Comparison of ENCODE assay signal across 17 cellular contexts in genomic region chrX:13293700-13294099, GRCh38. TPM values are rescaled to one million over a fixed set of nuclear protein-coding genes. Genes with fewer than 3 reads are reported as not detected.
DNase-seq lines count a peak whose midpoint lies in the region; ATAC-seq and TF ChIP-seq lines count a peak whose summit lies in the region.
"Had no signal": no experiment of that assay in that cellular context is flagged by ENCODE, and none has a peak within 500 bp of the region (broad histone marks: within the 10 kb centered on the region; RNA-seq: fewer than 3 reads in every experiment).

No MANE protein-coding gene starts in this region.

- no peak overlapping the region for H3K27ac ChIP-seq in A673 (ENCODE audit: low read depth, low read length, poor library complexity, severe bottlenecking)
- peak overlapping the region; percentile 53 for H3K27ac ChIP-seq in foreskin keratinocyte
- H3K27ac ChIP-seq: esophagus squamous epithelium, upper lobe of left lung had no signal

- H3K27me3 ChIP-seq in A673 (replicated peaks; ENCODE audit: insufficient read depth, low read depth, low read length, poor library complexity) (no peaks in the 10 kb centered on the region), MG63 (no peaks in the 10 kb centered on the region), foreskin keratinocyte (no peaks in the 10 kb centered on the region)
- H3K27me3 ChIP-seq: esophagus squamous epithelium, upper lobe of left lung had no signal

- no peaks in the 10 kb centered on the region for H3K4me1 Mint-ChIP-seq in activated T-helper 2 cell treated with anti-CD3 and anti-CD28 coated beads, Interferon-gamma antibody, Interleukin-2, Interleukin-4, amounts not matched to agents 10 μg/mL and 5 μg/mL and 100 μg/mL, durations not matched to agents 14 hours and 24 hours and 36 hours (ENCODE audit: low read depth)
- H3K4me1 Mint-ChIP-seq: activated naive CD4-positive, alpha-beta T cell treated with anti-CD3 and anti-CD28 coated beads, Interleukin-2, amount 50 U/mL, for 24 hours had no signal

- intact Hi-C loops in A673 (cut with micrococcal nuclease; ENCODE audit: unreplicated experiment), result no loop called here
- intact Hi-C loops in activated T-helper 2 cell treated with anti-CD3 and anti-CD28 coated beads, Interferon-gamma antibody, Interleukin-2, Interleukin-4, amounts not matched to agents 10 μg/mL and 5 μg/mL and 100 μg/mL, durations not matched to agents 14 hours and 24 hours and 36 hours (cut with micrococcal nuclease), result no loop called here

- TF ChIP-seq CTCF in A673 (conservative IDR thresholded peaks at IDR 0.05; ENCODE audit: low read depth, low read length) (no peak), foreskin keratinocyte (conservative IDR thresholded peaks at IDR 0.05) (no peak)

- POLR2A ChIA-PET in A673 (lab: Charles Lee; ENCODE audit: low non-redundant PET), result no interaction called here

- H3K9me3 Mint-ChIP-seq in activated T-helper 2 cell treated with anti-CD3 and anti-CD28 coated beads, Interferon-gamma antibody, Interleukin-2, Interleukin-4, amounts not matched to agents 10 μg/mL and 5 μg/mL and 100 μg/mL, durations not matched to agents 14 hours and 24 hours and 36 hours, result no peaks in the 10 kb centered on the region
- H3K9me3 Mint-ChIP-seq: activated naive CD4-positive, alpha-beta T cell treated with anti-CD3 and anti-CD28 coated beads, Interleukin-2, amount 50 U/mL, for 24 hours had no signal

- H3K4me3 Mint-ChIP-seq in activated T-helper 2 cell treated with anti-CD3 and anti-CD28 coated beads, Interferon-gamma antibody, Interleukin-2, Interleukin-4, amounts not matched to agents 10 μg/mL and 5 μg/mL and 100 μg/mL, durations not matched to agents 14 hours and 24 hours and 36 hours (ENCODE audit: low read depth), result no peak overlapping the region
- H3K4me3 Mint-ChIP-seq: activated naive CD4-positive, alpha-beta T cell treated with anti-CD3 and anti-CD28 coated beads, Interleukin-2, amount 50 U/mL, for 24 hours had no signal

- peaks cover 4% of the 10 kb centered on the region for H3K27me3 Mint-ChIP-seq in activated T-helper 2 cell treated with anti-CD3 and anti-CD28 coated beads, Interferon-gamma antibody, Interleukin-2, Interleukin-4, amounts not matched to agents 10 μg/mL and 5 μg/mL and 100 μg/mL, durations not matched to agents 14 hours and 24 hours and 36 hours (ENCODE audit: low read depth)
- H3K27me3 Mint-ChIP-seq: activated naive CD4-positive, alpha-beta T cell treated with anti-CD3 and anti-CD28 coated beads, Interleukin-2, amount 50 U/mL, for 24 hours had no signal

- DNase-seq in A673 (ENCODE audit: low spot score), result peak; percentile 17
- peak; percentile 14 for DNase-seq in MG63
- peak; percentile 98 for DNase-seq in NCI-H748 (lab: John Stamatoyannopoulos, UW; ENCODE audit: unreplicated experiment)
- peak; percentile 80 to 86 for DNase-seq in foreskin keratinocyte
- no peak for DNase-seq in activated T-helper 2 cell treated with anti-CD3 and anti-CD28 coated beads, Interferon-gamma antibody, Interleukin-2, Interleukin-4, amounts not matched to agents 10 μg/mL and 5 μg/mL and 100 μg/mL, durations not matched to agents 14 hours and 24 hours and 36 hours (ENCODE audit: low spot score)
- DNase-seq in NK-92 treated with Interleukin-12 subunit alpha and Interleukin-12 subunit beta, amount 100 ng/mL, for 24 hours (lab: John Stamatoyannopoulos, UW), result no peak
- DNase-seq in T-helper 9 cell, result no peak
- DNase-seq: cerebellar nuclear complex, esophagus squamous epithelium, GOT3, NCI-H2029 treated with DMSO at 0.1 percent for 48 hours, posterior cingulate gyrus, upper lobe of left lung had no signal

- H3K27ac Mint-ChIP-seq in activated T-helper 2 cell treated with anti-CD3 and anti-CD28 coated beads, Interferon-gamma antibody, Interleukin-2, Interleukin-4, amounts not matched to agents 10 μg/mL and 5 μg/mL and 100 μg/mL, durations not matched to agents 14 hours and 24 hours and 36 hours, result no peak overlapping the region
- H3K27ac Mint-ChIP-seq: activated naive CD4-positive, alpha-beta T cell treated with anti-CD3 and anti-CD28 coated beads, Interleukin-2, amount 50 U/mL, for 24 hours had no signal

- CTCF ChIA-PET in A673 (lab: Charles Lee), result no interaction called here

- H3K36me3 ChIP-seq in A673 (ENCODE audit: insufficient read depth, low read length, poor library complexity, severe bottlenecking) (no peaks in the 10 kb centered on the region), MG63 (no peaks in the 10 kb centered on the region)
- H3K36me3 ChIP-seq: esophagus squamous epithelium, upper lobe of left lung had no signal

- no TSS peak for BruUV-seq in A673 (replicated peaks; lab: Mats Ljungman, UMichigan)

- no peaks in the 10 kb centered on the region for H3K36me3 Mint-ChIP-seq in activated T-helper 2 cell treated with anti-CD3 and anti-CD28 coated beads, Interferon-gamma antibody, Interleukin-2, Interleukin-4, amounts not matched to agents 10 μg/mL and 5 μg/mL and 100 μg/mL, durations not matched to agents 14 hours and 24 hours and 36 hours (ENCODE audit: low read depth)
- H3K36me3 Mint-ChIP-seq: activated naive CD4-positive, alpha-beta T cell treated with anti-CD3 and anti-CD28 coated beads, Interleukin-2, amount 50 U/mL, for 24 hours had no signal

- H3K4me3 ChIP-seq in A673 (ENCODE audit: low read depth, low read length, poor library complexity, severe bottlenecking), result no peak overlapping the region
- H3K4me3 ChIP-seq in MG63, result no peak overlapping the region
- H3K4me3 ChIP-seq: esophagus squamous epithelium, upper lobe of left lung had no signal

- H3K9me3 ChIP-seq in A673 (ENCODE audit: low read depth, low read length, poor library complexity, severe bottlenecking) (no peaks in the 10 kb centered on the region), MG63 (no peaks in the 10 kb centered on the region)
- H3K9me3 ChIP-seq: esophagus squamous epithelium, upper lobe of left lung had no signal

- no peaks in the 10 kb centered on the region for H3K4me1 ChIP-seq in A673 (ENCODE audit: insufficient read depth, low read length, poor library complexity, severe bottlenecking)
- peaks cover 13% of the 10 kb centered on the region for H3K4me1 ChIP-seq in foreskin keratinocyte
- H3K4me1 ChIP-seq: esophagus squamous epithelium, upper lobe of left lung had no signal

- ATAC-seq in foreskin keratinocyte (peak; percentile 84), GM21529 (IDR thresholded peaks at IDR 0.05; ENCODE audit: unreplicated experiment) (no peak)
- ATAC-seq: Right ventricle myocardium inferior had no signal

RNA-seq across cellular contexts. Expression of gene ATXN3L, which starts 26.2 kb away (rescaled TPM):
- total RNA-seq in A673 (2021) (not detected in 2 replicates), foreskin keratinocyte (not detected in 2 replicates)
- not detected in 2 replicates for total RNA-seq in MG63 (2014; rRNA removed; shearing (Covaris generic); ENCODE audit: low replicate concordance)
- not detected in 2 replicates for polyA plus RNA-seq in foreskin keratinocyte
- total RNA-seq in activated T-helper 2 cell treated with anti-CD3 and anti-CD28 coated beads, Interferon-gamma antibody, Interleukin-2, Interleukin-4, amounts not matched to agents 10 μg/mL and 5 μg/mL and 100 μg/mL, durations not matched to agents 14 hours and 24 hours and 36 hours, result not detected in 2 replicates
- total RNA-seq: activated CD8-positive, alpha-beta memory T cell treated with anti-CD3 and anti-CD28 coated beads for 36 hours; esophagus squamous epithelium; Right ventricle myocardium inferior; upper lobe of left lung had no signal

Comparison
In these comparisons a context has a peak if more than half of its experiments do, and no peak if none do; other contexts are left out.
1. DNase-seq: peak in A673 (single experiment), MG63 (single experiment), NCI-H748 (single experiment) and foreskin keratinocyte (2 of 2); none in activated T-helper 2 cell treated with anti-CD3 and anti-CD28 coated beads, Interferon-gamma antibody, Interleukin-2, Interleukin-4, amounts not matched to agents 10 μg/mL and 5 μg/mL and 100 μg/mL, durations not matched to agents 14 hours and 24 hours and 36 hours (single experiment), NK-92 treated with Interleukin-12 subunit alpha and Interleukin-12 subunit beta, amount 100 ng/mL, for 24 hours (single experiment) and T-helper 9 cell (single experiment).